Comparison of ENCODE assay signal across 20 cellular contexts in the genomic region with DNA sequence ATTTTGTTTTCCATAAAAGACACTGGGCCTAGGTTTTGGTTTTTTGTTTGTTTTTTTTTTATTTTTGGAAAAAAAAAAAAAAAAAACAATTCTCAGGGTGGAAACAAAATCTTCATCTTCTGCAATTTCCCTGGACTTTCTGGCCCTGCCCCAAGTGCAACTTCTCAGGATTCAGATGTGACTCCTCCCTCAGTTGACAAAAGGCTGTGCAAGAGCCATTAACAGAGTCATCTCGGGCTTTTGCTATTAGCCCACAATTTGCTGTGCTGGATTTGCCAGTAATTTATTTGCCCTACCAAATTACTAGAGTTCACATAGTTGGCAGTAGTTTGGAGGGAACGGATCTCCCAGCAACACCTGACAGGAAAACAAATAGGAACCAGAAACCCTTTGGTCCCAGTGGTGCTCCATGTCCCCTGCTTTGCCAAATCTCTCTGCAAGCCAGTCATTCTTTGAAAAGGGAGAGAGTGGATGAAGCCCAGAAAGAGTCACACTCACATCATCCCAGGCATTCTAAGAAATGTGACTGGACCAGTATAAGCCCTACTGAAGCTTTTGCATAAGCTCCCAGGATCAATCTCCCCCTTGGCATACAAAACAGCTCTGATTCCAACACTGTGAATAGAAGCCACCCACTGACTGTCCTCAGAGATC.
DNase-seq lines count a peak whose midpoint lies in the region; ATAC-seq, FAIRE-seq and TF ChIP-seq lines count a peak whose summit lies in the region.
"Had no signal": no experiment of that assay in that cellular context is flagged by ENCODE, and none has a peak within 500 bp of the region (broad histone marks: within the 10 kb centered on the region; RNA-seq: fewer than 3 reads in every experiment).

No MANE protein-coding gene starts in this region.

- no peaks in the 10 kb centered on the region for H3K4me1 ChIP-seq in PC-3 (ENCODE audit: insufficient read depth, low read length)

- no peak overlapping the region for H3K4me2 ChIP-seq in PC-3 (ENCODE audit: low read length)

- peaks cover 7% of the 10 kb centered on the region for H3K27me3 Mint-ChIP-seq in nephron (ENCODE audit: low read depth)
- H3K27me3 Mint-ChIP-seq: activated CD4-positive, alpha-beta T cell treated with anti-CD3 and anti-CD28 coated beads, Interleukin-2, amount 10 ng/mL, durations not matched to agents 7 days and 5 days; stimulated activated naive CD8-positive, alpha-beta T cell treated with anti-CD3 and anti-CD28 coated beads, Interleukin-15, Interleukin-2, amounts not matched to agents 100 ng/mL and 50 ng/mL, for 24 hours had no signal

- no peak overlapping the region for H3K27ac ChIP-seq in PC-3 (ENCODE audit: low read length)
- H3K27ac ChIP-seq: GM23248, sigmoid colon had no signal

- H4K20me1 ChIP-seq in PC-3 (ENCODE audit: low read length): no peaks in the 10 kb centered on the region

- no peak overlapping the region for H3K4me3 Mint-ChIP-seq in nephron
- H3K4me3 Mint-ChIP-seq: activated CD4-positive, alpha-beta T cell treated with anti-CD3 and anti-CD28 coated beads, Interleukin-2, amount 10 ng/mL, durations not matched to agents 7 days and 5 days; stimulated activated naive CD8-positive, alpha-beta T cell treated with anti-CD3 and anti-CD28 coated beads, Interleukin-15, Interleukin-2, amounts not matched to agents 100 ng/mL and 50 ng/mL, for 24 hours had no signal

- no peak overlapping the region for H2AFZ ChIP-seq in PC-3 (ENCODE audit: low read length)
- H2AFZ ChIP-seq: GM23248 had no signal

- peaks cover 17% of the 10 kb centered on the region for H3K9me3 Mint-ChIP-seq in nephron
- H3K9me3 Mint-ChIP-seq: activated CD4-positive, alpha-beta T cell treated with anti-CD3 and anti-CD28 coated beads, Interleukin-2, amount 10 ng/mL, durations not matched to agents 7 days and 5 days had no signal

- H3K9ac ChIP-seq in PC-3 (ENCODE audit: low read length): no peak overlapping the region
- H3K9ac ChIP-seq: GM23248 had no signal

- H3K9me3 ChIP-seq in PC-3 (ENCODE audit: low read length): no peaks in the 10 kb centered on the region
- H3K9me3 ChIP-seq: mucosa of descending colon, sigmoid colon had no signal

- H3K79me2 ChIP-seq in PC-3 (ENCODE audit: low read length): no peaks in the 10 kb centered on the region

- FAIRE-seq in frontal cortex (lab: Jason Lieb, UNC): no peak
- FAIRE-seq: endometrium, TTC549 had no signal

- no peaks in the 10 kb centered on the region for H3F3A ChIP-seq in PC-3 (ENCODE audit: low read length, unreplicated experiment)

- intact Hi-C loops in PC-3 (cut with micrococcal nuclease): no loop called here

- no peaks in the 10 kb centered on the region for H3K27me3 ChIP-seq in PC-3 (ENCODE audit: low read length)
- H3K27me3 ChIP-seq: sigmoid colon had no signal

- no TSS peak for BruUV-seq in PC-3 (replicated peaks; lab: Mats Ljungman, UMichigan)

- H3K27ac Mint-ChIP-seq in nephron: peak overlapping the region in 2 of 3 experiments; percentile 57 to 84
- H3K27ac Mint-ChIP-seq: activated CD4-positive, alpha-beta T cell treated with anti-CD3 and anti-CD28 coated beads, Interleukin-2, amount 10 ng/mL, durations not matched to agents 7 days and 5 days; stimulated activated naive CD8-positive, alpha-beta T cell treated with anti-CD3 and anti-CD28 coated beads, Interleukin-15, Interleukin-2, amounts not matched to agents 100 ng/mL and 50 ng/mL, for 24 hours had no signal

- no peaks in the 10 kb centered on the region for H3K36me3 Mint-ChIP-seq in nephron (ENCODE audit: low read depth)

- peaks cover 30% of the 10 kb centered on the region for H3K4me1 Mint-ChIP-seq in nephron
- H3K4me1 Mint-ChIP-seq: activated CD4-positive, alpha-beta T cell treated with anti-CD3 and anti-CD28 coated beads, Interleukin-2, amount 10 ng/mL, durations not matched to agents 7 days and 5 days had no signal

- H3K36me3 ChIP-seq in PC-3 (ENCODE audit: low read depth, low read length): no peaks in the 10 kb centered on the region
- H3K36me3 ChIP-seq: sigmoid colon had no signal

- ATAC-seq in HG02610 (IDR thresholded peaks at IDR 0.05; ENCODE audit: unreplicated experiment) (no peak), PC-3 (no peak)
- ATAC-seq: mucosa of descending colon had no signal

- TF ChIP-seq CTCF in nephron (IDR thresholded peaks at IDR 0.05; ENCODE audit: unreplicated experiment in 3 of 3) (no peak), PC-3 (conservative IDR thresholded peaks at IDR 0.05; ENCODE audit: low read depth, low read length) (no peak)

- no peak overlapping the region for H3K4me3 ChIP-seq in PC-3 (ENCODE audit: low read length)
- H3K4me3 ChIP-seq: GM23248, mucosa of descending colon, sigmoid colon had no signal

- CTCF ChIA-PET in PC-3 (lab: Charles Lee): no interaction called here

- DNase-seq in AG20443 (ENCODE audit: low spot score) (peak; percentile 18), NCI-H2029 (lab: John Stamatoyannopoulos, UW) (peak; percentile 5), frontal cortex (ENCODE audit: low spot score in 2 of 2) (peak; percentile 3 to 12), H4 (ENCODE audit: low spot score) (no peak), PC-3 (no peak)
- DNase-seq in stimulated activated naive CD4-positive, alpha-beta T cell treated with Interleukin-2 at 50 U/mL for 16 hours (lab: John Stamatoyannopoulos, UW): no peak
- DNase-seq: activated CD4-positive, alpha-beta T cell treated with anti-CD3 and anti-CD28 coated beads, Interleukin-2, amount 10 ng/mL, durations not matched to agents 7 days and 5 days; activated naive CD4-positive, alpha-beta T cell; DMS79; KBM-7; NCI-H1105; sigmoid colon; SW 1271 had no signal

- H3K9me2 ChIP-seq in PC-3 (replicated peaks; ENCODE audit: low read length): no peaks in the 10 kb centered on the region

- POLR2A ChIA-PET in PC-3 (lab: Charles Lee; ENCODE audit: unreplicated experiment): no interaction called here

Comparison
In these comparisons a context has a peak if more than half of its experiments do, and no peak if none do; other contexts are left out.
1. DNase-seq: peak in AG20443 (single experiment), NCI-H2029 (single experiment) and frontal cortex (2 of 2); none in H4 (single experiment), PC-3 (single experiment) and stimulated activated naive CD4-positive, alpha-beta T cell treated with Interleukin-2 at 50 U/mL for 16 hours (single experiment).